18 cellular contexts compared by ENCODE assay signal in the genomic region with DNA sequence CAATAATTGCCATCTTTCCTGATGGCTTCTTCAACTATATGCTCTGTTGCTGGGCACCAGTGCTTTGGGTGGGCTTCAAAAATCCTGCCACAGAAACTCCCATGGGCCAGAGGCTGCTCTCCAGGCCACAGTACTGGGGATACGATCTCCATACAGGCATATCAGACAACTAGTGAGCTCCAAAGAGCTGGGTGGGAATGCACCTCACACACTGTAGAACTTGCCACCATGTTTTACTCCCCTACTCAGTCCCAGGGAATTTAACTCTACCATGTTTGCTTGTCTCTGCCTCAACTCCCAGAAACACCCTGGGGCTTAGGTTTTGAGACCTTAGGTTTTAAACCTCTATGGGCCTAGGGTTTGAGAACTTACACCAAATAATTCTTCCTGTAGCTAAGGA. TPM values are rescaled to one million over a fixed set of nuclear protein-coding genes. Genes with fewer than 3 reads are reported as not detected.
DNase-seq lines count a peak whose midpoint lies in the region; ATAC-seq and TF ChIP-seq lines count a peak whose summit lies in the region.
"Had no signal": no experiment of that assay in that cellular context is flagged by ENCODE, and none has a peak within 500 bp of the region (broad histone marks: within the 10 kb centered on the region; RNA-seq: fewer than 3 reads in every experiment).

No MANE protein-coding gene starts in this region.

- H3K4me1 ChIP-seq in HUES48 (ENCODE audit: control insufficient read depth, insufficient read depth, low read length): peaks cover 25% of the 10 kb centered on the region
- peaks cover 11% of the 10 kb centered on the region for H3K4me1 ChIP-seq in RWPE2 (ENCODE audit: insufficient read depth, poor library complexity, severe bottlenecking)
- peaks cover 20% of the 10 kb centered on the region for H3K4me1 ChIP-seq in iPS-20b (ENCODE audit: insufficient read depth, low read length)
- H3K4me1 ChIP-seq: Caco-2 had no signal

- peaks cover 6 to 13% of the 10 kb centered on the region in 2 donors for H3K27me3 Mint-ChIP-seq in natural killer cell (ENCODE audit: low read depth in 2 of 2)

- no peak overlapping the region for H3K4me3 Mint-ChIP-seq in natural killer cell
- H3K4me3 Mint-ChIP-seq: CD4-positive, alpha-beta T cell; IgD-negative memory B cell had no signal

- ATAC-seq in RWPE2 (ENCODE audit: low read depth): no peak
- no peak for ATAC-seq in natural killer cell
- ATAC-seq: HepG2 had no signal

- intact Hi-C loops in natural killer cell (cut with micrococcal nuclease): no loop called here

- H3K9me3 Mint-ChIP-seq in natural killer cell: no peaks in the 10 kb centered on the region
- H3K9me3 Mint-ChIP-seq: CD4-positive, alpha-beta T cell; IgD-negative memory B cell had no signal

- H3K4me3 ChIP-seq in HUES48 (ENCODE audit: low read depth, low read length): no peak overlapping the region; the same call in 1 of the 2 replicates
- H3K4me3 ChIP-seq in RWPE2 (ENCODE audit: severe bottlenecking): no peak overlapping the region
- H3K4me3 ChIP-seq in iPS-20b (ENCODE audit: low read length): peak overlapping the region; percentile 34; the same call in 1 of the 2 replicates
- H3K4me3 ChIP-seq: HAP-1 had no signal

- no peaks in the 10 kb centered on the region for H3K36me3 Mint-ChIP-seq in natural killer cell
- H3K36me3 Mint-ChIP-seq: IgD-negative memory B cell had no signal

- no peaks in the 10 kb centered on the region for H3K4me1 Mint-ChIP-seq in natural killer cell
- H3K4me1 Mint-ChIP-seq: IgD-negative memory B cell had no signal

- no peak overlapping the region for H3K27ac Mint-ChIP-seq in natural killer cell
- H3K27ac Mint-ChIP-seq: CD4-positive, alpha-beta T cell; IgD-negative memory B cell had no signal

- H3K36me3 ChIP-seq in HUES48 (ENCODE audit: control insufficient read depth, insufficient read depth, low read length): no peaks in the 10 kb centered on the region
- no peaks in the 10 kb centered on the region for H3K36me3 ChIP-seq in RWPE2 (ENCODE audit: low read depth)
- H3K36me3 ChIP-seq in iPS-20b (ENCODE audit: insufficient read depth, low read depth, low read length): no peaks in the 10 kb centered on the region
- H3K36me3 ChIP-seq: HAP-1 had no signal

- H3K27me3 ChIP-seq in HUES48 (ENCODE audit: control insufficient read depth, insufficient read depth, low read length) (no peaks in the 10 kb centered on the region), RWPE2 (ENCODE audit: insufficient read depth, poor library complexity, severe bottlenecking) (no peaks in the 10 kb centered on the region), iPS-20b (ENCODE audit: insufficient read depth, low read length) (no peaks in the 10 kb centered on the region)

- H3K9me3 ChIP-seq in HUES48 (ENCODE audit: control insufficient read depth, insufficient read depth, low read length): no peaks in the 10 kb centered on the region
- no peaks in the 10 kb centered on the region for H3K9me3 ChIP-seq in RWPE2 (ENCODE audit: severe bottlenecking)
- H3K9me3 ChIP-seq in iPS-20b (ENCODE audit: insufficient read depth, low read depth, low read length): no peaks in the 10 kb centered on the region
- H3K9me3 ChIP-seq: Caco-2, HAP-1 had no signal

- DNase-seq in RWPE2 (ENCODE audit: low spot score) (no peak), Ammon's horn (ENCODE audit: low spot score) (no peak), hepatic stellate cell (ENCODE audit: low spot score) (no peak), natural killer cell (no peak)
- DNase-seq: ACHN; Caco-2; CD4-positive, alpha-beta T cell; DMS153; DMS79; GDM1; GOT3; KBM-7 had no signal

- H3K9ac ChIP-seq in HUES48 (ENCODE audit: low read depth, low read length) (no peak overlapping the region; the same call in 1 of the 2 replicates), iPS-20b (ENCODE audit: low read depth, low read length) (no peak overlapping the region)

- no peak for TF ChIP-seq CTCF in RWPE2 (IDR thresholded peaks at IDR 0.05; ENCODE audit: poor library complexity, severe bottlenecking)
- TF ChIP-seq CTCF in natural killer cell (IDR thresholded peaks at IDR 0.05): no peak

- H3K27ac ChIP-seq in HUES48 (ENCODE audit: low read depth, low read length): peak overlapping the region; percentile 97
- peak overlapping the region; percentile 37 for H3K27ac ChIP-seq in RWPE2 (ENCODE audit: poor library complexity, severe bottlenecking)
- no peak overlapping the region for H3K27ac ChIP-seq in iPS-20b (ENCODE audit: low read length)
- H3K27ac ChIP-seq: C4-2B had no signal

RNA-seq across cellular contexts. Expression of a gene that starts 20.5 kb away (rescaled TPM):
- total RNA-seq in natural killer cell: 10 to 100 TPM in 2 of 3 donors, 1 to 10 TPM in 1; 7.3 to 10.3 (median 10.1) TPM
